ENCODE assay signal across 9 cellular contexts in the genomic region with DNA sequence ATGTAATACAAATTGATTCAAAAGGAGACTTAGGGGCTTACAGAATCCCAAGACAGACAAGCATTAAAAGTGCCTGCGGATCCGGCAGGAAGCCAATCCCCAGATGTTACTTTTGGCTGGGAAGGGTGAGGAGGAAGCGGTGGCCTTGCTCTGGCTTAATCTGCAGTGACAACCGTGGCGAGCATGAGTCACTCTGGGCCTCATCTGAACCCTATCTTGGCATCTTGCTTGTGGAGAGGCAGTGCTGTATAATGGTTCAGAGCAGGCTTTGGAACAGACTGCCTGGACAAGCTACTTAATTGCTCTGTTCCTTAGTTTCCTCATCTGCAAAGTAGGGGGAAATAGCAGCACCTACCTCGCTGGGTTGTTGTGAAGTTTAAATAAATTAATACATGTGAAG.
A peak's percentile ranks its signal among the peaks of the same experiment; 100 is the strongest.
DNase-seq lines count a peak whose midpoint lies in the region; ATAC-seq and TF ChIP-seq lines count a peak whose summit lies in the region.
"Had no signal": no experiment of that assay in that cellular context is flagged by ENCODE, and none has a peak within 500 bp of the region (broad histone marks: within the 10 kb centered on the region; RNA-seq: fewer than 3 reads in every experiment).

No MANE protein-coding gene starts in this region.

- H3K27ac ChIP-seq in spleen, result peak overlapping the region in 7 of 8 donors; percentile 39 to 76 (median 56)

- intact Hi-C loops in spleen (cut with DNase I; ENCODE audit: low total_unique reads), result no loop called here

- peak; percentile 37 for DNase-seq in activated naive CD4-positive, alpha-beta T cell treated with Interleukin-2 at 50 U/mL for 16 hours
- no peak for DNase-seq in activated naive CD4-positive, alpha-beta T cell (lab: John Stamatoyannopoulos, UW)
- DNase-seq in activated CD4-positive, alpha-beta T cell treated with anti-CD3 and anti-CD28 coated beads, Interleukin-2, amount 50 U/mL, for 48 hours, result peak; percentile 54 to 57
- peak; percentile 69 for DNase-seq in fibroblast of villous mesenchyme (ENCODE audit: low read depth)
- DNase-seq in spleen, result peak; percentile 78
- DNase-seq in effector CD8-positive, alpha-beta T cell (lab: John Stamatoyannopoulos, UW), result no peak
- DNase-seq: activated B cell treated with CpG ODN at 0.5 μM for 24 hours had no signal

- H3K27me3 ChIP-seq in spleen (replicated peaks in 1 of 7), result no peaks in the 10 kb centered on the region

- TF ChIP-seq POLR2A in spleen (IDR thresholded peaks at IDR 0.05), result no peak

- no peaks in the 10 kb centered on the region for H3K36me3 ChIP-seq in spleen

- TF ChIP-seq CTCF in fibroblast of villous mesenchyme (IDR thresholded peaks at IDR 0.05; ENCODE audit: insufficient read depth, low read depth, low read length), result no peak
- no peak for TF ChIP-seq CTCF in spleen (IDR thresholded peaks at IDR 0.05 in 8 of 11, conservative IDR thresholded peaks at IDR 0.05 in 3 of 11)

- H3K4me3 ChIP-seq in fibroblast of villous mesenchyme (ENCODE audit: low read depth, low read length), result no peak overlapping the region
- no peak overlapping the region for H3K4me3 ChIP-seq in spleen

- 24 to 43% (median 29%) methylated on average over 4 to 6 of the region's 6 CpGs for WGBS in spleen, 5 donors

- peaks cover 0 to 13% (median 9%) of the 10 kb centered on the region in 8 donors for H3K9me3 ChIP-seq in spleen

- H3K4me1 ChIP-seq in spleen, result peaks cover 33 to 57% (median 52%) of the 10 kb centered on the region in 6 donors

- ATAC-seq in GM18502 (IDR thresholded peaks at IDR 0.05; ENCODE audit: poor library complexity, unreplicated experiment), result no peak
- no peak for ATAC-seq in HG03139 (IDR thresholded peaks at IDR 0.05; ENCODE audit: unreplicated experiment)

Comparison
In these comparisons a context has a peak if more than half of its experiments do, and no peak if none do; other contexts are left out.
1. DNase-seq: peak in activated naive CD4-positive, alpha-beta T cell treated with Interleukin-2 at 50 U/mL for 16 hours (single experiment), activated CD4-positive, alpha-beta T cell treated with anti-CD3 and anti-CD28 coated beads, Interleukin-2, amount 50 U/mL, for 48 hours (2 of 2), fibroblast of villous mesenchyme (single experiment) and spleen (single experiment); none in activated naive CD4-positive, alpha-beta T cell (0 of 4) and effector CD8-positive, alpha-beta T cell (single experiment).